ENCODE assay signal across 28 cellular contexts in genomic region chr6:161024364-161024920, GRCh38.
"Had no signal": no experiment of that assay in that cellular context is flagged by ENCODE, and none has a peak within 500 bp of the region (broad histone marks: within the 10 kb centered on the region; RNA-seq: fewer than 3 reads in every experiment).

No MANE protein-coding gene starts in this region.

- H3K9me3 ChIP-seq: left lung, lower lobe of right lung, pancreas, right atrium auricular region, tibial nerve, uterus had no signal

- H3K27me3 ChIP-seq: left lung, pancreas, right atrium auricular region, tibial nerve, uterus had no signal

- H3K4me1 ChIP-seq: lower lobe of right lung had no signal

- H3K4me1 Mint-ChIP-seq: neural crest cell had no signal

- H3K27me3 Mint-ChIP-seq: naive thymus-derived CD8-positive, alpha-beta T cell; stimulated activated naive CD8-positive, alpha-beta T cell treated with anti-CD3 and anti-CD28 coated beads, Interleukin-15, amount 100 ng/mL, for 72 hours; type B pancreatic cell had no signal

- H3K27ac ChIP-seq: left lung, lower lobe of right lung, pancreas, right atrium auricular region, skin epidermis, tibial nerve had no signal

- FAIRE-seq: islet of Langerhans, kidney, pancreas had no signal

- DNase-seq: hypothalamus; immature natural killer cell; kidney; left colon; left lung; lower lobe of right lung; mammary epithelial cell; mesenchymal stem cell; naive thymus-derived CD8-positive, alpha-beta T cell; nucleus accumbens; pancreas; posterior cingulate gyrus; stimulated activated CD4-positive, alpha-beta T cell treated with anti-CD3 and anti-CD28 coated beads, Interleukin-12 subunit alpha, Interleukin-12 subunit beta, amount 100 ng/mL, for 4 hours; stimulated activated CD4-positive, alpha-beta T cell treated with anti-CD3 and anti-CD28 coated beads, Interleukin-15, amount 100 ng/mL, for 24 hours; stimulated activated CD4-positive, alpha-beta T cell treated with anti-CD3 and anti-CD28 coated beads, Interleukin-2, amount 100 ng/mL, for 24 hours; stimulated activated CD4-positive, alpha-beta T cell treated with anti-CD3 and anti-CD28 coated beads, Interleukin-4, amount 100 ng/mL, for 1 hour; stimulated activated naive CD4-positive, alpha-beta T cell; stimulated activated naive CD8-positive, alpha-beta T cell treated with anti-CD3 and anti-CD28 coated beads, Interleukin-15, amount 100 ng/mL, for 72 hours; substantia nigra; uterus had no signal

- H3K9me3 Mint-ChIP-seq: immature natural killer cell; naive thymus-derived CD8-positive, alpha-beta T cell; nephron had no signal

- H3K4me3 Mint-ChIP-seq: immature natural killer cell; naive thymus-derived CD8-positive, alpha-beta T cell; nephron; neural crest cell; stimulated activated naive CD8-positive, alpha-beta T cell treated with anti-CD3 and anti-CD28 coated beads, Interleukin-15, amount 100 ng/mL, for 72 hours; type B pancreatic cell had no signal

- H3K4me3 ChIP-seq: left lung, lower lobe of right lung, pancreas, right atrium auricular region, skin epidermis, tibial nerve, uterus had no signal

- ATAC-seq: left colon; left lung; lower lobe of right lung; naive thymus-derived CD8-positive, alpha-beta T cell; pancreas; sciatic nerve; stimulated activated naive CD8-positive, alpha-beta T cell treated with anti-CD3 and anti-CD28 coated beads, Interleukin-15, amount 100 ng/mL, for 72 hours had no signal

- H3K27ac Mint-ChIP-seq: nephron; stimulated activated naive CD8-positive, alpha-beta T cell treated with anti-CD3 and anti-CD28 coated beads, Interleukin-15, amount 100 ng/mL, for 72 hours; type B pancreatic cell had no signal

- H3K36me3 ChIP-seq: left lung, lower lobe of right lung, pancreas, right atrium auricular region, tibial nerve, uterus had no signal
